ENCODE assay signal across 8 cellular contexts in the genomic region with DNA sequence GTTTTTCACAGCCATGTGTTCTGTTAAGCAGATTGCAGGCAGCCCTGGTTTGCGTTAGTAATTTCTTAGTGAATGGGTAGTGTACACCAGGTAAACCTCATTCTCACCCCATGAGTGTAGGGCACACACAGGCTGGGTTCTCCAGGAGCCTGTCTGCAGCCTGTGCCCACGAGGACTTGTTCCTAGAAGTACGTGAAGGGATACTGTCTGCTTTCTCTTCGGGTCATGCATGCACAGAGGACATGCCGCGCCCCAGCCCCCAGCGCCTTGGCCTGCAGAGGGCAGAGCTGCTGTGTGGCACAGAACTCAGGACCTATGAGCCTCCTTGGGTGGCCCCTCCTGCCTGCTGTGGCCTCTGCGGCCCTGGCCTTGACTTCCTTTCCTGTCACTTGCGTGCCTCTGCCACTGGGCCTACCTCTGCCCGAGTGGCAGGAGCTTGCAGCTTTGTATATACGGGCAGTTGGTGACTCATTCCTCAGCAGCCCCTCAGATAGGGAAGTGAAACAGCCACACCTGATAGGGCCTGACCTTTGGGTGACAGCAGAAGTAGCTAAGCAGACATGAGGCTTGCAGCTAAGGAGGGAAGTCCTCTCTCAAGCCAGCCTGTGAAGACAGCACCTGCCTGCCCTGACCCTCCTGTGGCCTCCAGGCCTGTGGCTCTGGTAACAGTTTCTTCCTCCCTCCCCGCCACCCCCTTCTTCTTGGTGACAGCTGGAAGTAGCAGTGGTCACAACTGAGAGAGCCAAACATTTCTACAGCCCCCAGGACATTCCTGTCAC. TPM values are rescaled to one million over a fixed set of nuclear protein-coding genes. Genes with fewer than 3 reads are reported as not detected.
DNase-seq lines count a peak whose midpoint lies in the region; ATAC-seq and TF ChIP-seq lines count a peak whose summit lies in the region.

No MANE protein-coding gene starts in this region.

- ATAC-seq in GM18861 (IDR thresholded peaks at IDR 0.05; ENCODE audit: unreplicated experiment) (peak; percentile 67), HG03045 (IDR thresholded peaks at IDR 0.05; ENCODE audit: unreplicated experiment) (peak; percentile 69), RWPE2 (ENCODE audit: low read depth) (peak; percentile 11; the same call in 2 of the 3 replicates)

- peak; percentile 27 for DNase-seq in ACHN
- DNase-seq in RWPE2 (ENCODE audit: low spot score): no peak
- DNase-seq in activated naive CD4-positive, alpha-beta T cell treated with anti-CD3 and anti-CD28 coated beads for 36 hours: peak; percentile 60
- peak; percentile 97 for DNase-seq in cardiac septum (ENCODE audit: low spot score)
- no peak for DNase-seq in NCI-H2107 treated with DMSO at 0.1 percent for 48 hours (lab: John Stamatoyannopoulos, UW; ENCODE audit: unreplicated experiment)

- no peaks in the 10 kb centered on the region for H3K27me3 Mint-ChIP-seq in activated naive CD4-positive, alpha-beta T cell treated with anti-CD3 and anti-CD28 coated beads for 36 hours (ENCODE audit: low read depth)

- peaks cover 3% of the 10 kb centered on the region for H3K36me3 Mint-ChIP-seq in activated naive CD4-positive, alpha-beta T cell treated with anti-CD3 and anti-CD28 coated beads for 36 hours (ENCODE audit: low read depth)

- peaks cover 7% of the 10 kb centered on the region for H3K4me1 Mint-ChIP-seq in activated naive CD4-positive, alpha-beta T cell treated with anti-CD3 and anti-CD28 coated beads for 36 hours (ENCODE audit: low read depth)

- no peak overlapping the region for H3K9ac ChIP-seq in rectal smooth muscle tissue (ENCODE audit: low read length)

- intact Hi-C loops in activated naive CD4-positive, alpha-beta T cell treated with anti-CD3 and anti-CD28 coated beads for 36 hours (cut with micrococcal nuclease): loop anchor here (1.0 kb wide), 1 partner anchor 161 kb away; no protein-coding TSS in a partner anchor
- intact Hi-C loops in cardiac septum (cut with DNase I): loop anchor here (1.0 to 2.0 kb wide), 2 partner anchors 14 to 159 kb away; no protein-coding TSS in a partner anchor

- in situ Hi-C loops in ACHN (cut with HindIII; ENCODE audit: low pct_ligation_motif_present, low pct_unique_long_range_greater_than_20kb, low sequenced_read_pairs): no loop called here

- CTCF ChIA-PET in activated naive CD4-positive, alpha-beta T cell treated with anti-CD3 and anti-CD28 coated beads for 36 hours (lab: Charles Lee): interaction anchor here (0.6 to 3.3 kb wide), 5 partner anchors 16 to 161 kb away, joined by 3 to 20 read pairs (median 4); partner anchors contain the start of gene C15orf39

- no peaks in the 10 kb centered on the region for H3K9me3 ChIP-seq in RWPE2 (ENCODE audit: severe bottlenecking)

- peaks cover 12% of the 10 kb centered on the region for H3K4me1 ChIP-seq in RWPE2 (ENCODE audit: insufficient read depth, poor library complexity, severe bottlenecking)
- H3K4me1 ChIP-seq in rectal smooth muscle tissue (ENCODE audit: control insufficient read depth, insufficient read depth, low read length): peaks cover 20% of the 10 kb centered on the region

- TF ChIP-seq CTCF in RWPE2 (IDR thresholded peaks at IDR 0.05; ENCODE audit: poor library complexity, severe bottlenecking): peak; percentile 23

- H3K4me3 ChIP-seq in RWPE2 (ENCODE audit: severe bottlenecking) (no peak overlapping the region), rectal smooth muscle tissue (ENCODE audit: low read length) (no peak overlapping the region)

- H3K36me3 ChIP-seq in RWPE2 (ENCODE audit: low read depth) (peaks cover 5% of the 10 kb centered on the region), rectal smooth muscle tissue (ENCODE audit: control insufficient read depth, insufficient read depth, low read length) (no peaks in the 10 kb centered on the region)

- H3K27ac Mint-ChIP-seq in activated naive CD4-positive, alpha-beta T cell treated with anti-CD3 and anti-CD28 coated beads for 36 hours: no peak overlapping the region

- no peaks in the 10 kb centered on the region for H3K9me3 Mint-ChIP-seq in activated naive CD4-positive, alpha-beta T cell treated with anti-CD3 and anti-CD28 coated beads for 36 hours

- no peak overlapping the region for H3K4me3 Mint-ChIP-seq in activated naive CD4-positive, alpha-beta T cell treated with anti-CD3 and anti-CD28 coated beads for 36 hours

- no peaks in the 10 kb centered on the region for H3K27me3 ChIP-seq in RWPE2 (ENCODE audit: insufficient read depth, poor library complexity, severe bottlenecking)
- no peaks in the 10 kb centered on the region for H3K27me3 ChIP-seq in rectal smooth muscle tissue (ENCODE audit: control insufficient read depth, insufficient read depth, low read length)

- H3K27ac ChIP-seq in RWPE2 (ENCODE audit: poor library complexity, severe bottlenecking): no peak overlapping the region
- peak overlapping the region; percentile 6 for H3K27ac ChIP-seq in rectal smooth muscle tissue (ENCODE audit: low read depth, low read length)

RNA-seq across cellular contexts. Expression of gene PPCDC, which starts 19.5 kb away (rescaled TPM):
- 10 to 100 TPM; 17.5 to 18.0 TPM for total RNA-seq in activated naive CD4-positive, alpha-beta T cell treated with anti-CD3 and anti-CD28 coated beads for 36 hours
- total RNA-seq in cardiac septum: 7.2 TPM

RNA-seq across cellular contexts. Expression of gene SCAMP5, which starts 47.6 kb away (rescaled TPM):
- total RNA-seq in activated naive CD4-positive, alpha-beta T cell treated with anti-CD3 and anti-CD28 coated beads for 36 hours: under 1 TPM; 0.15 to 0.38 TPM
- 3.6 TPM for total RNA-seq in cardiac septum

Comparison
In these comparisons a context has a peak if more than half of its experiments do, and no peak if none do; other contexts are left out.
1. DNase-seq: peak in ACHN (single experiment), activated naive CD4-positive, alpha-beta T cell treated with anti-CD3 and anti-CD28 coated beads for 36 hours (single experiment) and cardiac septum (single experiment); none in RWPE2 (single experiment) and NCI-H2107 treated with DMSO at 0.1 percent for 48 hours (single experiment).
2. ATAC-seq: peak in every context shown above with its lines; median percentile 69 in HG03045; 67 in GM18861; 11 in RWPE2.